ENCODE assay signal across 25 cellular contexts in the genomic region with DNA sequence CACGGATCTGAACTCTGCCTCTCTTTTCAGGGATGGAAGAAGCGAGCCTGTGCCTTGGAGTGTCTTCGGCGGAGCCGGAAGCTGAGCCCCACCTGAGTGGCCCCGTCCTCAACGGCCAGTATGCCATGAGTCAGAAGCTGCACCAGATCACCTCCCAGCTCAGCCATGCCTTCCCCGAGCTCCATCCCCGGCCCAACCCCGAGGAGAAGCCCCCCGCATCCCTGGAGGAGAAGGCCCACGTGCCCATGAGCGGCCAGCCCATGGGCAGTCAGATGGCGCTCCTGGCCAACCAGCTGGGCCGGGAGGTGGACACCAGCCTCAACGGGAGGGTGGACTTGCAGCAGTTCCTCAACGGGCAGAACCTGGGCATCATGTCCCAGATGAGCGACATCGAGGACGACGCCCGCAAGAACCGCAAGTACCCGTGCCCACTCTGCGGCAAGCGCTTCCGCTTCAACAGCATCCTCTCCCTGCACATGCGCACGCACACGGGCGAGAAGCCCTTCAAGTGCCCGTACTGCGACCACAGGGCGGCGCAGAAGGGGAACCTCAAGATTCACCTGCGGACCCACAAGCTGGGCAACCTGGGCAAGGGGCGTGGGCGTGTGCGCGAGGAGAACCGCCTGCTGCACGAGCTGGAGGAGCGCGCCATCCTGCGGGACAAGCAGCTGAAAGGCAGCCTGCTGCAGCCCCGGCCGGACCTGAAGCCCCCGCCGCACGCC.
"Had no signal": no experiment of that assay in that cellular context is flagged by ENCODE, and none has a peak within 500 bp of the region (broad histone marks: within the 10 kb centered on the region; RNA-seq: fewer than 3 reads in every experiment).

No MANE protein-coding gene starts in this region.

- H3K4me3 ChIP-seq: SJSA1, SK-N-MC had no signal

- H3K4me3 Mint-ChIP-seq: IgD-negative memory B cell had no signal

- H3K27me3 ChIP-seq: SJSA1 had no signal

- H3K27me3 Mint-ChIP-seq: IgD-negative memory B cell had no signal

- H3K36me3 ChIP-seq: SJSA1 had no signal

- H3K27ac ChIP-seq: HL-60, SJSA1, SK-N-MC had no signal

- H3K36me3 Mint-ChIP-seq: IgD-negative memory B cell had no signal

- FAIRE-seq: HTR-8/SVneo, RCC 7860 had no signal

- H3K9me3 ChIP-seq: SJSA1 had no signal

- H3K4me1 Mint-ChIP-seq: IgD-negative memory B cell had no signal

- DNase-seq: KBM-7, MV-4-11, NCI-H1048, NCI-H1105, NCI-H1417, NCI-H1436 treated with DMSO at 0.1 percent for 48 hours, NCI-H1694 treated with DMSO at 0.1 percent for 48 hours, NCI-H1930, NCI-H2081 treated with DMSO at 0.1 percent for 48 hours, NCI-H2171, NCI-H226, NCI-H446, NCI-H510A, NCI-H524 treated with DMSO at 0.1 percent for 48 hours, NCI-H69, NCI-H774, Right ventricle myocardium superior, RPMI8226, SIG-M5 had no signal
